Comparison of ENCODE assay signal across 8 cellular contexts in genomic region chr14:35402323-35403084, GRCh38. TPM values are rescaled to one million over a fixed set of nuclear protein-coding genes. Genes with fewer than 3 reads are reported as not detected.
DNase-seq lines count a peak whose midpoint lies in the region; ATAC-seq and TF ChIP-seq lines count a peak whose summit lies in the region.

No MANE protein-coding gene starts in this region.

- intact Hi-C loops in A673 (cut with micrococcal nuclease; ENCODE audit: unreplicated experiment) = loop anchor here (10.0 kb wide), 1 partner anchor 358 kb away; the partner anchor contains the start of gene FAM177A1

- H3K9me3 Mint-ChIP-seq in brain = no peaks in the 10 kb centered on the region
- no peaks in the 10 kb centered on the region for H3K9me3 Mint-ChIP-seq in memory B cell

- H3K4me1 ChIP-seq in A673 (ENCODE audit: insufficient read depth, low read length, poor library complexity, severe bottlenecking) (peaks cover 49% of the 10 kb centered on the region), OCI-LY1 (ENCODE audit: insufficient read depth, low read length, severe bottlenecking) (peaks cover 52% of the 10 kb centered on the region), thoracic aorta (ENCODE audit: control insufficient read depth in 1 of 2, low read depth in 2 of 2) (peaks cover 45 to 58% of the 10 kb centered on the region in 2 donors)

- H3K9me2 ChIP-seq in OCI-LY1 (ENCODE audit: low read depth, low read length) = no peaks in the 10 kb centered on the region

- no peaks in the 10 kb centered on the region for H3F3A ChIP-seq in OCI-LY1 (ENCODE audit: insufficient read depth, low read length)

- peaks cover 52% of the 10 kb centered on the region for H3K4me1 Mint-ChIP-seq in brain
- peaks cover 52% of the 10 kb centered on the region for H3K4me1 Mint-ChIP-seq in memory B cell

- peak overlapping the region; percentile 88 for H3K9ac ChIP-seq in OCI-LY1 (ENCODE audit: low read length)

- no TSS peak for BruUV-seq in A673 (replicated peaks; lab: Mats Ljungman, UMichigan)

- H3K4me3 ChIP-seq in A673 (ENCODE audit: low read depth, low read length, poor library complexity, severe bottlenecking) (peak overlapping the region; percentile 95), OCI-LY1 (ENCODE audit: low read depth, low read length, poor library complexity, severe bottlenecking) (peak overlapping the region; percentile 91), thoracic aorta (peak overlapping the region; percentile 88)

- H3K4me2 ChIP-seq in OCI-LY1 (ENCODE audit: low read length) = peak overlapping the region; percentile 97

- no peak overlapping the region for H2AFZ ChIP-seq in OCI-LY1 (ENCODE audit: low read length)

- H3K27ac ChIP-seq in A673 (ENCODE audit: low read depth, low read length, poor library complexity, severe bottlenecking) (peak overlapping the region; percentile 64), OCI-LY1 (ENCODE audit: low read depth, low read length, poor library complexity, severe bottlenecking) (peak overlapping the region; percentile 80), thoracic aorta (peak overlapping the region; percentile 82 to 99)

- H3K27me3 Mint-ChIP-seq in brain (peaks cover 3% of the 10 kb centered on the region), memory B cell (no peaks in the 10 kb centered on the region)

- no peak for DNase-seq in A673 (ENCODE audit: low spot score)
- DNase-seq in memory B cell (ENCODE audit: low spot score in 2 of 2) = no peak
- no peak for DNase-seq in thoracic aorta (ENCODE audit: low spot score)
- DNase-seq in dedifferentiated amniotic fluid mesenchymal stem cell (ENCODE audit: extremely low spot score) = no peak
- DNase-seq in ecto neural progenitor cell (ENCODE audit: low spot score) = no peak

- H3K9me3 ChIP-seq in A673 (ENCODE audit: low read depth, low read length, poor library complexity, severe bottlenecking) (no peaks in the 10 kb centered on the region), OCI-LY1 (ENCODE audit: low read length) (no peaks in the 10 kb centered on the region), thoracic aorta (no peaks in the 10 kb centered on the region)

- H3K27me3 ChIP-seq in A673 (replicated peaks; ENCODE audit: insufficient read depth, low read depth, low read length, poor library complexity) = no peaks in the 10 kb centered on the region
- H3K27me3 ChIP-seq in OCI-LY1 (ENCODE audit: insufficient read depth, low read length) = no peaks in the 10 kb centered on the region
- H3K27me3 ChIP-seq in thoracic aorta (replicated peaks; ENCODE audit: insufficient read depth) = no peaks in the 10 kb centered on the region

- no peaks in the 10 kb centered on the region for H3K79me2 ChIP-seq in OCI-LY1 (ENCODE audit: insufficient read depth, low read length)

- CTCF ChIA-PET in A673 (lab: Charles Lee) = no interaction called here

- ATAC-seq in memory B cell (ENCODE audit: low read depth) (no peak), thoracic aorta (ENCODE audit: insufficient number of reproducible peaks, low FRiP score, low read depth) (no peak), GM19328 (IDR thresholded peaks at IDR 0.05; ENCODE audit: unreplicated experiment) (no peak)

- H3K27ac Mint-ChIP-seq in brain (peak overlapping the region in 4 of 5 experiments; percentile 84 to 90 (median 86)), memory B cell (peak overlapping the region; percentile 99)

- H4K20me1 ChIP-seq in OCI-LY1 (ENCODE audit: insufficient read depth, low read length) = no peaks in the 10 kb centered on the region

- peaks cover 35% of the 10 kb centered on the region for H3K36me3 ChIP-seq in A673 (ENCODE audit: insufficient read depth, low read length, poor library complexity, severe bottlenecking)
- peaks cover 44% of the 10 kb centered on the region for H3K36me3 ChIP-seq in OCI-LY1 (ENCODE audit: insufficient read depth, low read length)
- H3K36me3 ChIP-seq in thoracic aorta = peaks cover 49% of the 10 kb centered on the region

- no peak for TF ChIP-seq CTCF in A673 (conservative IDR thresholded peaks at IDR 0.05; ENCODE audit: low read depth, low read length)
- no peak for TF ChIP-seq CTCF in OCI-LY1 (IDR thresholded peaks at IDR 0.05; ENCODE audit: low read length)
- no peak for TF ChIP-seq CTCF in brain (conservative IDR thresholded peaks at IDR 0.05)
- no peak for TF ChIP-seq CTCF in thoracic aorta (IDR thresholded peaks at IDR 0.05)

- peaks cover 38% of the 10 kb centered on the region for H3K36me3 Mint-ChIP-seq in brain
- H3K36me3 Mint-ChIP-seq in memory B cell = peaks cover 33% of the 10 kb centered on the region

- POLR2A ChIA-PET in A673 (lab: Charles Lee; ENCODE audit: low non-redundant PET) = no interaction called here

- H3K4me3 Mint-ChIP-seq in brain = peak overlapping the region; percentile 84 to 89 (median 85)
- peak overlapping the region; percentile 91 for H3K4me3 Mint-ChIP-seq in memory B cell

RNA-seq across cellular contexts. Expression of gene NFKBIA, which starts 2.0 kb away (rescaled TPM):
- 69.9 and 73.9 TPM in 2 replicates for total RNA-seq in A673 (2021)
- polyA plus RNA-seq in brain (ENCODE audit: insufficient read depth, low read depth, low replicate concordance) = 50.4 TPM
- 100 to 1,000 TPM; 366 to 378 TPM for total RNA-seq in thoracic aorta
